ENCODE assay signal across 36 cellular contexts in genomic region chr5:60872892-60873291, GRCh38. TPM values are rescaled to one million over a fixed set of nuclear protein-coding genes. Genes with fewer than 3 reads are reported as not detected.
"Had no signal": no experiment of that assay in that cellular context is flagged by ENCODE, and none has a peak within 500 bp of the region (broad histone marks: within the 10 kb centered on the region; RNA-seq: fewer than 3 reads in every experiment).

No MANE protein-coding gene starts in this region.

- DNase-seq: Karpas-422, Kasumi-1, MG63, MM.1S, MV-4-11, NCI-H1048, NCI-H1092, NCI-H1092 treated with DMSO at 0.1 percent for 48 hours, NCI-H1105, NCI-H1105 treated with DMSO at 0.1 percent for 48 hours, NCI-H1417, NCI-H1417 treated with DMSO at 0.1 percent for 48 hours, NCI-H1436, NCI-H1436 treated with DMSO at 0.1 percent for 48 hours, NCI-H146, NCI-H1694, NCI-H1694 treated with DMSO at 0.1 percent for 48 hours, NCI-H187, NCI-H187 treated with DMSO at 0.1 percent for 48 hours, NCI-H1930, NCI-H2029, NCI-H2029 treated with DMSO at 0.1 percent for 48 hours, NCI-H2081, NCI-H2081 treated with DMSO at 0.1 percent for 48 hours, NCI-H2107, NCI-H2171, NCI-H2171 treated with DMSO at 0.1 percent for 48 hours, NCI-H2227 treated with DMSO at 0.1 percent for 48 hours, NCI-H226, NCI-H345, NCI-H446, NCI-H446 treated with DMSO at 0.1 percent for 48 hours, NCI-H510A, NCI-H510A treated with DMSO at 0.1 percent for 48 hours, NCI-H524 had no signal

- H3K36me3 ChIP-seq: MG63 had no signal

- H3K27me3 ChIP-seq: MG63 had no signal

- H3K4me3 ChIP-seq: MG63 had no signal

RNA-seq across cellular contexts. Expression of gene ELOVL7, which starts 28.8 kb away (rescaled TPM):
- total RNA-seq: LHCN-M2 had no signal
